Comparison of ENCODE assay signal across 32 cellular contexts in genomic region chr6:68546620-68547019, GRCh38.
DNase-seq lines count a peak whose midpoint lies in the region; ATAC-seq, FAIRE-seq and TF ChIP-seq lines count a peak whose summit lies in the region.
"Had no signal": no experiment of that assay in that cellular context is flagged by ENCODE, and none has a peak within 500 bp of the region (broad histone marks: within the 10 kb centered on the region; RNA-seq: fewer than 3 reads in every experiment).

No MANE protein-coding gene starts in this region.

- peaks cover 8% of the 10 kb centered on the region; the same call in 1 of the 2 replicates for H3K9me3 ChIP-seq in HepG2 (ENCODE audit: low read length)
- H3K9me3 ChIP-seq in right lobe of liver, result no peaks in the 10 kb centered on the region
- no peaks in the 10 kb centered on the region for H3K9me3 ChIP-seq in GM12878 (replicated peaks; ENCODE audit: control insufficient read depth, insufficient read depth, low read length)
- H3K9me3 ChIP-seq in K562 (replicated peaks; ENCODE audit: control insufficient read depth, insufficient read depth, low read depth, low read length), result no peaks in the 10 kb centered on the region
- H3K9me3 ChIP-seq: A549, BE2C, Caco-2 had no signal

- H2AFZ ChIP-seq in HepG2 (ENCODE audit: low read length) (no peak overlapping the region), GM12878 (ENCODE audit: control insufficient read depth, low read depth, low read length) (no peak overlapping the region), K562 (ENCODE audit: low read depth, low read length) (no peak overlapping the region)

- no peak for ATAC-seq in HepG2
- no peak for ATAC-seq in right lobe of liver
- ATAC-seq in GM12878, result no peak
- no peak for ATAC-seq in K562
- no peak for ATAC-seq in left ventricle myocardium superior
- ATAC-seq: A549; CD8-positive, alpha-beta T cell had no signal

- SMC1A ChIA-PET in GM12878 (lab: Charles Lee; ENCODE audit: uncharacterized antibody, unreplicated experiment), result no interaction called here

- in situ Hi-C loops in HepG2 (cut with HindIII; ENCODE audit: extremely low pct_ligation_motif_present, low pct_unique_long_range_greater_than_20kb) (no loop called here), GM12878 (cut with MboI) (no loop called here), K562 (cut with MboI) (no loop called here)

- H3K36me3 ChIP-seq in HepG2 (replicated peaks in 1 of 2; ENCODE audit: control insufficient read depth in 1 of 2, insufficient read depth in 2 of 2, low read length in 2 of 2) (no peaks in the 10 kb centered on the region), right lobe of liver (no peaks in the 10 kb centered on the region), GM12878 (ENCODE audit: control insufficient read depth in 2 of 2, insufficient read depth in 2 of 2, low read length in 1 of 2) (no peaks in the 10 kb centered on the region), K562 (ENCODE audit: control insufficient read depth, insufficient read depth, low read length) (no peaks in the 10 kb centered on the region)
- H3K36me3 ChIP-seq: BE2C; BLaER1; BLaER1 treated with 17β-estradiol and CSF1 and Interleukin-3, amounts not matched to agents 10 nM and 100 nM had no signal

- CTCF ChIA-PET in HepG2 (lab: Yijun Ruan, JAX; ENCODE audit: low intra/inter-chr PET ratio, low total read pairs) (no interaction called here), GM12878 (lab: Yijun Ruan, JAX) (no interaction called here), K562 (lab: Yijun Ruan, JAX; ENCODE audit: low intra/inter-chr PET ratio) (no interaction called here)

- H3K9ac ChIP-seq in HepG2 (ENCODE audit: insufficient read depth, low read depth, low read length) (no peak overlapping the region), GM12878 (ENCODE audit: control insufficient read depth, insufficient read depth, low read length) (no peak overlapping the region), K562 (ENCODE audit: insufficient read depth in 1 of 2, low read depth in 2 of 2, low read length in 2 of 2) (no peak overlapping the region)
- H3K9ac ChIP-seq: BLaER1; BLaER1 treated with 17β-estradiol and CSF1 and Interleukin-3, amounts not matched to agents 10 nM and 100 nM had no signal

- BruUV-seq in HepG2 (replicated peaks; lab: Mats Ljungman, UMichigan) (no TSS peak), GM12878 (replicated peaks; lab: Mats Ljungman, UMichigan) (no TSS peak), K562 (replicated peaks; lab: Mats Ljungman, UMichigan) (no TSS peak)

- FAIRE-seq in HepG2 (lab: Jason Lieb, UNC) (no peak), GM12878 (lab: Jason Lieb, UNC) (no peak), K562 (lab: Jason Lieb, UNC) (no peak)
- FAIRE-seq: A549, D721Med had no signal

- H4K20me1 ChIP-seq in HepG2 (ENCODE audit: insufficient read depth, low read length) (no peaks in the 10 kb centered on the region), GM12878 (ENCODE audit: control insufficient read depth, insufficient read depth) (no peaks in the 10 kb centered on the region), K562 (replicated peaks; ENCODE audit: control insufficient read depth, insufficient read depth, low read length) (no peaks in the 10 kb centered on the region)
- H4K20me1 ChIP-seq: BLaER1; BLaER1 treated with 17β-estradiol and CSF1 and Interleukin-3, amounts not matched to agents 10 nM and 100 nM had no signal

- POLR2A ChIA-PET in HepG2 (lab: Yijun Ruan, JAX), result no interaction called here
- POLR2A ChIA-PET in GM12878 (lab: Charles Lee), result no interaction called here
- POLR2A ChIA-PET in K562 (lab: Yijun Ruan, JAX), result no interaction called here

- TF ChIP-seq EP300 in HepG2 (IDR thresholded peaks at IDR 0.05; ENCODE audit: low read depth in 2 of 2, low read length in 2 of 2), result no peak
- TF ChIP-seq EP300 in HepG2 (CRISPR knock-in tag; IDR thresholded peaks at IDR 0.05; ENCODE audit: borderline replicate concordance), result no peak
- no peak for TF ChIP-seq EP300 in GM12878 (IDR thresholded peaks at IDR 0.05; ENCODE audit: borderline replicate concordance in 1 of 2, control insufficient read depth in 1 of 2, low read depth in 2 of 2, low read length in 2 of 2)
- no peak for TF ChIP-seq EP300 in K562 (IDR thresholded peaks at IDR 0.05; ENCODE audit: low read length)

- H3K4me2 ChIP-seq in HepG2 (ENCODE audit: low read depth, low read length) (no peak overlapping the region), GM12878 (ENCODE audit: control insufficient read depth, insufficient read depth) (no peak overlapping the region), K562 (ENCODE audit: insufficient read depth, low read length) (no peak overlapping the region)
- H3K4me2 ChIP-seq: A549; BLaER1; BLaER1 treated with 17β-estradiol and CSF1 and Interleukin-3, amounts not matched to agents 10 nM and 100 nM had no signal

- WGBS in HepG2 (ENCODE audit: low lambda C conversion rate), result 4% methylated on average over 1 of the region's 1 CpG
- WGBS in right lobe of liver (ENCODE audit: insufficient coverage, low coverage, low lambda C conversion rate, missing lambda C conversion rate), result 30% methylated on average over 1 of the region's 1 CpG
- WGBS in GM12878 (ENCODE audit: insufficient coverage, insufficient replicate concordance, low lambda C conversion rate, missing lambda C conversion rate), result 0% methylated on average over 1 of the region's 1 CpG
- 9% methylated on average over 1 of the region's 1 CpG for WGBS in K562 (ENCODE audit: insufficient coverage, low coverage, missing lambda C conversion rate)

- H3K4me1 ChIP-seq in HepG2 (ENCODE audit: insufficient read depth, low read length), result no peaks in the 10 kb centered on the region
- no peaks in the 10 kb centered on the region for H3K4me1 ChIP-seq in right lobe of liver
- no peaks in the 10 kb centered on the region for H3K4me1 ChIP-seq in GM12878 (ENCODE audit: control insufficient read depth, insufficient read depth, low read length)
- H3K4me1 ChIP-seq in K562 (replicated peaks in 1 of 2; ENCODE audit: control insufficient read depth in 2 of 2, insufficient read depth in 2 of 2, low read length in 2 of 2), result no peaks in the 10 kb centered on the region
- H3K4me1 ChIP-seq: A549; BE2C; BLaER1; BLaER1 treated with 17β-estradiol and CSF1 and Interleukin-3, amounts not matched to agents 10 nM and 100 nM; Caco-2 had no signal

- H3K27me3 ChIP-seq in HepG2 (ENCODE audit: control insufficient read depth in 1 of 2, insufficient read depth in 2 of 2, low read length in 2 of 2) (no peaks in the 10 kb centered on the region), right lobe of liver (no peaks in the 10 kb centered on the region), GM12878 (replicated peaks in 1 of 2; ENCODE audit: control insufficient read depth in 2 of 2, insufficient read depth in 2 of 2, low read length in 1 of 2) (no peaks in the 10 kb centered on the region), K562 (ENCODE audit: control insufficient read depth in 2 of 2, insufficient read depth in 2 of 2, low read length in 2 of 2) (no peaks in the 10 kb centered on the region)
- H3K27me3 ChIP-seq: BE2C; BLaER1; BLaER1 treated with 17β-estradiol and CSF1 and Interleukin-3, amounts not matched to agents 10 nM and 100 nM had no signal

- H3K79me2 ChIP-seq in HepG2 (ENCODE audit: insufficient read depth, low read length) (no peaks in the 10 kb centered on the region), GM12878 (ENCODE audit: control insufficient read depth, insufficient read depth, low read length) (no peaks in the 10 kb centered on the region), K562 (ENCODE audit: control insufficient read depth, insufficient read depth, low read length) (no peaks in the 10 kb centered on the region)

- DNase-seq in HepG2 (ENCODE audit: low spot score) (no peak), right lobe of liver (no peak), GM12878 (ENCODE audit: low read depth, low spot score) (no peak), K562 (ENCODE audit: extremely low read depth in 1 of 4, low spot score in 3 of 4) (no peak), left ventricle myocardium superior (no peak)
- no peak for DNase-seq in NK-92 treated with Interleukin-12 subunit alpha and Interleukin-12 subunit beta, amount 100 ng/mL, for 24 hours (lab: John Stamatoyannopoulos, UW)
- DNase-seq: 8988T; ACHN; AML-193; BE2C; C1 segment of cervical spinal cord; Caco-2; Calu3; CD4-positive, alpha-beta memory T cell; CD4-positive, alpha-beta T cell; CD4-positive, CD25-positive, alpha-beta regulatory T cell; CD8-positive, alpha-beta memory T cell; CD8-positive, alpha-beta T cell; COR-L47; DMS 273 treated with DMSO at 0.1 percent for 48 hours; DMS153; DMS53; DMS79; DMS79 treated with DMSO at 0.1 percent for 48 hours; DND-41; EL had no signal

- TF ChIP-seq RAD21 in HepG2 (CRISPR knock-in tag; IDR thresholded peaks at IDR 0.05), result no peak
- TF ChIP-seq RAD21 in GM12878 (IDR thresholded peaks at IDR 0.05; ENCODE audit: insufficient read depth, low read depth, low read length), result no peak
- no peak for TF ChIP-seq RAD21 in K562 (CRISPR knock-in tag; conservative IDR thresholded peaks at IDR 0.05 in 1 of 2, IDR thresholded peaks at IDR 0.05 in 1 of 2)

- no peak overlapping the region for H3K4me3 ChIP-seq in HepG2 (replicated peaks in 1 of 3; ENCODE audit: insufficient read depth in 1 of 3, low read depth in 2 of 3, low read length in 3 of 3)
- H3K4me3 ChIP-seq in right lobe of liver, result no peak overlapping the region
- no peak overlapping the region for H3K4me3 ChIP-seq in GM12878
- H3K4me3 ChIP-seq in K562, result no peak overlapping the region
- H3K4me3 ChIP-seq: A549; BLaER1; BLaER1 treated with 17β-estradiol and CSF1 and Interleukin-3, amounts not matched to agents 10 nM and 100 nM had no signal

- TF ChIP-seq POLR2A in HepG2 (IDR thresholded peaks at IDR 0.05; ENCODE audit: insufficient read depth in 1 of 2, low read depth in 2 of 2, low read length in 2 of 2) (no peak), right lobe of liver (IDR thresholded peaks at IDR 0.05) (no peak), GM12878 (IDR thresholded peaks at IDR 0.05; ENCODE audit: low read depth, low read length) (no peak), K562 (conservative IDR thresholded peaks at IDR 0.05) (no peak)

- no peaks in the 10 kb centered on the region for H3K9me1 ChIP-seq in K562 (ENCODE audit: control insufficient read depth, insufficient read depth, low read length)

- TF ChIP-seq CTCF in HepG2 (CRISPR knock-in tag; IDR thresholded peaks at IDR 0.05), result no peak
- TF ChIP-seq CTCF in right lobe of liver (IDR thresholded peaks at IDR 0.05), result no peak
- TF ChIP-seq CTCF in GM12878 (IDR thresholded peaks at IDR 0.05 in 2 of 3, conservative IDR thresholded peaks at IDR 0.05 in 1 of 3; ENCODE audit: control insufficient read depth in 2 of 3, extremely low read depth in 1 of 3, insufficient read depth in 1 of 3, low read depth in 3 of 3, low read length in 3 of 3), result no peak
- no peak for TF ChIP-seq CTCF in K562 (IDR thresholded peaks at IDR 0.05 in 2 of 3, conservative IDR thresholded peaks at IDR 0.05 in 1 of 3; ENCODE audit: insufficient read depth in 2 of 3, low read depth in 1 of 3, low read length in 3 of 3)

- RAD21 ChIA-PET in GM12878 (lab: Charles Lee; ENCODE audit: unreplicated experiment), result no interaction called here

- H3K27ac ChIP-seq in HepG2 (ENCODE audit: extremely low read length, insufficient read depth, low read length) (no peak overlapping the region), right lobe of liver (no peak overlapping the region), GM12878 (ENCODE audit: control insufficient read depth, insufficient read depth) (no peak overlapping the region), K562 (ENCODE audit: extremely low read depth, low read depth, low read length) (no peak overlapping the region)
- H3K27ac ChIP-seq: 22Rv1; A549; BLaER1; BLaER1 treated with 17β-estradiol and CSF1 and Interleukin-3, amounts not matched to agents 10 nM and 100 nM; C4-2B had no signal

- intact Hi-C loops in HepG2 (cut with micrococcal nuclease; ENCODE audit: unreplicated experiment) (no loop called here), right lobe of liver (cut with DNase I) (no loop called here), GM12878 (cut with micrococcal nuclease; ENCODE audit: unreplicated experiment) (no loop called here), K562 (cut with micrococcal nuclease) (no loop called here), left ventricle myocardium superior (cut with micrococcal nuclease) (no loop called here)

Comparison
In these comparisons a context has a peak if more than half of its experiments do, and no peak if none do; other contexts are left out.
1. Of the 241 proteins assayed by ChIP-seq in both HepG2 and K562: peak only in HepG2: none; only in K562: TFE3; in both: RAD51; in neither: 239.